8 cellular contexts compared by ENCODE assay signal in genomic region chr9:100426532-100427365, GRCh38. TPM values are rescaled to one million over a fixed set of nuclear protein-coding genes. Genes with fewer than 3 reads are reported as not detected.
DNase-seq lines count a peak whose midpoint lies in the region; ATAC-seq and TF ChIP-seq lines count a peak whose summit lies in the region.

Gene MSANTD3, plus strand, starts transcription at chr9:100427143. Its CDS starts 14,796 bp downstream, at chr9:100441939.

- peaks cover 3% of the 10 kb centered on the region for H3K36me3 Mint-ChIP-seq in activated naive CD8-positive, alpha-beta T cell treated with anti-CD3 and anti-CD28 coated beads for 36 hours
- no peaks in the 10 kb centered on the region for H3K36me3 Mint-ChIP-seq in glutamatergic neuron (ENCODE audit: unreplicated experiment)

- H3K27me3 ChIP-seq in HUES6 (ENCODE audit: control insufficient read depth, insufficient read depth, low read length) = no peaks in the 10 kb centered on the region
- no peaks in the 10 kb centered on the region for H3K27me3 ChIP-seq in SJCRH30
- H3K27me3 ChIP-seq in osteoblast (ENCODE audit: insufficient read depth, low read length) = no peaks in the 10 kb centered on the region
- no peaks in the 10 kb centered on the region for H3K27me3 ChIP-seq in transverse colon

- H3K4me3 ChIP-seq in HUES6 (ENCODE audit: low read depth, low read length) (peak within 1 kb of the TSS; percentile 71), SJCRH30 (peak within 1 kb of the TSS; percentile 91), osteoblast (ENCODE audit: insufficient read depth, low read length) (peak within 1 kb of the TSS; percentile 87), transverse colon (peak within 1 kb of the TSS; percentile 90 to 94 (median 92))

- intact Hi-C loops in transverse colon (cut with DNase I; ENCODE audit: low total_unique reads) = no loop called here

- H3K4me3 Mint-ChIP-seq in activated naive CD8-positive, alpha-beta T cell treated with anti-CD3 and anti-CD28 coated beads for 36 hours = peak within 1 kb of the TSS; percentile 84
- H3K4me3 Mint-ChIP-seq in glutamatergic neuron (ENCODE audit: unreplicated experiment) = peak within 1 kb of the TSS; percentile 91

- peak within 1 kb of the TSS; percentile 86 for H3K4me2 ChIP-seq in osteoblast (ENCODE audit: insufficient read depth, low read length)

- 0 to 1% methylated on average over 2 to 70 of the region's 80 CpGs for WGBS in transverse colon (ENCODE audit: low coverage in 1 of 2), 2 donors

- no peaks in the 10 kb centered on the region for H3K36me3 ChIP-seq in HUES6 (ENCODE audit: control insufficient read depth, insufficient read depth, low read length)
- H3K36me3 ChIP-seq in SJCRH30 = no peaks in the 10 kb centered on the region; the same call in 1 of the 2 replicates
- no peaks in the 10 kb centered on the region for H3K36me3 ChIP-seq in osteoblast (ENCODE audit: insufficient read depth, low read length)
- no peaks in the 10 kb centered on the region for H3K36me3 ChIP-seq in transverse colon

- TF ChIP-seq EP300 in transverse colon (IDR thresholded peaks at IDR 0.05; ENCODE audit: low read depth) = no peak

- no peak for TF ChIP-seq POLR2A in transverse colon (IDR thresholded peaks at IDR 0.05)

- peak within 1 kb of the TSS; percentile 81 for H3K9ac ChIP-seq in HUES6 (ENCODE audit: low read length)

- peak within 1 kb of the TSS; percentile 69; the same call in 1 of the 2 replicates for H3K27ac ChIP-seq in HUES6 (ENCODE audit: low read depth, low read length)
- peak within 1 kb of the TSS; percentile 95 for H3K27ac ChIP-seq in SJCRH30
- H3K27ac ChIP-seq in osteoblast (ENCODE audit: low read depth, low read length) = peak within 1 kb of the TSS; percentile 97
- H3K27ac ChIP-seq in transverse colon = peak within 1 kb of the TSS; percentile 88 to 93 (median 92)

- in situ Hi-C loops in transverse colon (cut with MboI; ENCODE audit: low pct_ligation_motif_present in 1 of 4, low pct_unique_long_range_greater_than_20kb in 1 of 4, low sequenced_read_pairs in 3 of 4) = no loop called here

- H3K9me3 ChIP-seq in HUES6 (ENCODE audit: control insufficient read depth, insufficient read depth, low read depth, low read length) = no peaks in the 10 kb centered on the region
- H3K9me3 ChIP-seq in SJCRH30 (replicated peaks) = no peaks in the 10 kb centered on the region
- H3K9me3 ChIP-seq in osteoblast (ENCODE audit: low read depth, low read length) = no peaks in the 10 kb centered on the region
- H3K9me3 ChIP-seq in transverse colon = no peaks in the 10 kb centered on the region

- H3K79me2 ChIP-seq in osteoblast (ENCODE audit: insufficient read depth, low read length) = peaks cover 35% of the 10 kb centered on the region

- H2AFZ ChIP-seq in osteoblast (ENCODE audit: low read length) = peak within 1 kb of the TSS; percentile 86

- peak within 1 kb of the TSS; percentile 89 for H3K27ac Mint-ChIP-seq in activated naive CD8-positive, alpha-beta T cell treated with anti-CD3 and anti-CD28 coated beads for 36 hours
- peak within 1 kb of the TSS; percentile 91 for H3K27ac Mint-ChIP-seq in glutamatergic neuron (ENCODE audit: unreplicated experiment)

- DNase-seq in DMS53 (lab: John Stamatoyannopoulos, UW) (peak; percentile 85), SJCRH30 (peak; percentile 71 to 79), glutamatergic neuron (peak; percentile 76), osteoblast (ENCODE audit: insufficient read length, low spot score, missing footprints) (peak; percentile 96), transverse colon (peak; percentile 68)
- DNase-seq in activated naive CD8-positive, alpha-beta T cell treated with anti-CD3 and anti-CD28 coated beads for 36 hours = peak; percentile 66

- TF ChIP-seq CTCF in glutamatergic neuron (IDR thresholded peaks at IDR 0.05; ENCODE audit: partially characterized antibody, unreplicated experiment) (peak; percentile 25), osteoblast (IDR thresholded peaks at IDR 0.05; ENCODE audit: extremely low read depth, low read depth, low read length) (no peak), transverse colon (IDR thresholded peaks at IDR 0.05) (peak in 2 of 5 experiments; percentile 10 to 28)

- peaks cover 20% of the 10 kb centered on the region for H3K4me1 ChIP-seq in HUES6 (ENCODE audit: control insufficient read depth, insufficient read depth, low read length)
- H3K4me1 ChIP-seq in SJCRH30 = peaks cover 19% of the 10 kb centered on the region
- H3K4me1 ChIP-seq in osteoblast (ENCODE audit: insufficient read depth, low read length) = peaks cover 41% of the 10 kb centered on the region
- H3K4me1 ChIP-seq in transverse colon = peaks cover 4 to 26% (median 20%) of the 10 kb centered on the region in 4 donors

- H3K27me3 Mint-ChIP-seq in activated naive CD8-positive, alpha-beta T cell treated with anti-CD3 and anti-CD28 coated beads for 36 hours = peaks cover 7% of the 10 kb centered on the region
- H3K27me3 Mint-ChIP-seq in glutamatergic neuron (ENCODE audit: unreplicated experiment) = peaks cover 7% of the 10 kb centered on the region

- H3K4me1 Mint-ChIP-seq in activated naive CD8-positive, alpha-beta T cell treated with anti-CD3 and anti-CD28 coated beads for 36 hours = peaks cover 31% of the 10 kb centered on the region
- H3K4me1 Mint-ChIP-seq in glutamatergic neuron (ENCODE audit: low read depth, unreplicated experiment) = peaks cover 24% of the 10 kb centered on the region

- peak; percentile 75 for ATAC-seq in GM21515 (IDR thresholded peaks at IDR 0.05; ENCODE audit: unreplicated experiment)

- no peaks in the 10 kb centered on the region for H3K9me3 Mint-ChIP-seq in activated naive CD8-positive, alpha-beta T cell treated with anti-CD3 and anti-CD28 coated beads for 36 hours
- peaks cover 15% of the 10 kb centered on the region for H3K9me3 Mint-ChIP-seq in glutamatergic neuron (ENCODE audit: unreplicated experiment)

- no peaks in the 10 kb centered on the region for H4K20me1 ChIP-seq in osteoblast (ENCODE audit: insufficient read depth, low read length)

RNA-seq across cellular contexts. Expression of gene MSANTD3, which starts in this region (rescaled TPM):
- 57.0 and 63.9 TPM in 2 replicates for total RNA-seq in SJCRH30 (2014; rRNA removed; shearing (Covaris generic))
- 10 to 100 TPM; 16.0 to 17.6 TPM for total RNA-seq in activated naive CD8-positive, alpha-beta T cell treated with anti-CD3 and anti-CD28 coated beads for 36 hours
- total RNA-seq in glutamatergic neuron (ENCODE audit: unreplicated experiment) (49.3 TPM), osteoblast (67.3 and 76.3 TPM in 2 replicates), transverse colon (10 to 100 TPM in 2 of 4 donors, 1 to 10 TPM in 2; 7.1 to 26.3 (median 10.5) TPM)

Comparison
In these comparisons a context has a peak if more than half of its experiments do, and no peak if none do; other contexts are left out.
1. Peak in every context shown above with its lines: DNase-seq, ATAC-seq, H3K4me3 ChIP-seq and H3K27ac ChIP-seq.